Comparison of ENCODE assay signal across 8 cellular contexts in genomic region chr1:84995484-84996334, GRCh38. TPM values are rescaled to one million over a fixed set of nuclear protein-coding genes. Genes with fewer than 3 reads are reported as not detected.
DNase-seq lines count a peak whose midpoint lies in the region; ATAC-seq and TF ChIP-seq lines count a peak whose summit lies in the region.
"Had no signal": no experiment of that assay in that cellular context is flagged by ENCODE, and none has a peak within 500 bp of the region (broad histone marks: within the 10 kb centered on the region; RNA-seq: fewer than 3 reads in every experiment).

No MANE protein-coding gene starts in this region.

- no peaks in the 10 kb centered on the region for H3K36me3 ChIP-seq in GM23248 (ENCODE audit: low read depth)

- H3K9me3 Mint-ChIP-seq in H9, result peaks cover 0 to 2% of the 10 kb centered on the region in 2 experiments; a peak in 1 of 5 replicates

- no peaks in the 10 kb centered on the region for H3K79me1 ChIP-seq in H9 (ENCODE audit: insufficient read depth, low read depth, low read length, poor library complexity, severe bottlenecking)

- H3K4me1 ChIP-seq in H9 (ENCODE audit: insufficient read depth, low read length) (no peaks in the 10 kb centered on the region), GM23248 (ENCODE audit: insufficient read depth) (peaks cover 5% of the 10 kb centered on the region; the same call in 1 of the 2 replicates)

- no peak overlapping the region for H3K56ac ChIP-seq in H9 (ENCODE audit: insufficient read length, low read depth, low read length)

- no peak overlapping the region for H4K5ac ChIP-seq in H9 (ENCODE audit: insufficient read length, low read depth, low read length)

- no peak overlapping the region for H3T11ph ChIP-seq in H9 (ENCODE audit: low read length)

- peaks cover 6% of the 10 kb centered on the region for H3K23me2 ChIP-seq in H9 (ENCODE audit: insufficient read length, low read depth, low read length, poor library complexity, severe bottlenecking)

- H3K27ac ChIP-seq in H9 (ENCODE audit: insufficient read length, low read depth, low read length) (no peak overlapping the region), GM23248 (no peak overlapping the region)

- H2BK5ac ChIP-seq in H9 (ENCODE audit: insufficient read length, low read length), result no peak overlapping the region

- ATAC-seq in GM18868 (IDR thresholded peaks at IDR 0.05; ENCODE audit: unreplicated experiment), result peak; percentile 26

- no CpG with 5 or more reads among the region's 10 CpGs for WGBS in H9 (ENCODE audit: extremely low coverage, insufficient read length, low lambda C conversion rate)
- 90 to 91% methylated on average over 10 of the region's 10 CpGs for WGBS in GM23248 (ENCODE audit: low coverage in 1 of 2, low lambda C conversion rate in 2 of 2, missing lambda C conversion rate in 2 of 2), 2 experiments

- no peaks in the 10 kb centered on the region for H3F3A ChIP-seq in GM23248 (ENCODE audit: insufficient read depth)

- H3K79me2 ChIP-seq in H9 (ENCODE audit: insufficient read depth, low read length) (no peaks in the 10 kb centered on the region), GM23248 (ENCODE audit: insufficient read depth) (no peaks in the 10 kb centered on the region)

- no peaks in the 10 kb centered on the region; a peak in 1 of 7 replicates for H3K36me3 Mint-ChIP-seq in H9 (ENCODE audit: insufficient read depth in 1 of 3, low read depth in 3 of 3)

- H3K23ac ChIP-seq in H9 (ENCODE audit: insufficient read length, low read depth, low read length), result no peak overlapping the region

- in situ Hi-C loops in GM23248 (cut with MboI), result no loop called here

- no peak overlapping the region for H3K4me3 ChIP-seq in GM23248

- H2AFZ ChIP-seq in H9 (ENCODE audit: low read length), result no peak overlapping the region
- H2AFZ ChIP-seq in GM23248, result no peak overlapping the region

- H4K20me1 ChIP-seq in H9 (ENCODE audit: control insufficient read depth, insufficient read depth, insufficient read length) (no peaks in the 10 kb centered on the region), GM23248 (ENCODE audit: insufficient read depth) (no peaks in the 10 kb centered on the region)

- H2BK12ac ChIP-seq in H9 (ENCODE audit: insufficient read length, low read depth, low read length), result no peak overlapping the region

- no peak overlapping the region for H2BK20ac ChIP-seq in H9 (ENCODE audit: low read depth, low read length, poor library complexity, severe bottlenecking)

- H3K9ac ChIP-seq in H9 (ENCODE audit: extremely low read depth, insufficient read length, low read length) (no peak overlapping the region), GM23248 (no peak overlapping the region)

- no peak for TF ChIP-seq CTCF in H9 (conservative IDR thresholded peaks at IDR 0.05)

- peaks cover 76% of the 10 kb centered on the region for H3K27me3 Mint-ChIP-seq in H9 (ENCODE audit: low read depth)

- H3K4me3 Mint-ChIP-seq in H9, result peak overlapping the region in 1 of 2 experiments; percentile 86; a peak in 2 of 5 replicates

- no peak overlapping the region for H2BK15ac ChIP-seq in H9 (ENCODE audit: low read depth, low read length)

- H3K9me3 ChIP-seq in H9 (ENCODE audit: control insufficient read depth, low read depth, low read length) (no peaks in the 10 kb centered on the region), GM23248 (ENCODE audit: low read depth) (no peaks in the 10 kb centered on the region)

- H2BK120ac ChIP-seq in H9 (ENCODE audit: low read depth, low read length, poor library complexity, severe bottlenecking), result no peak overlapping the region

- DNase-seq in H9 (no peak), MV-4-11 (lab: John Stamatoyannopoulos, UW) (peak; percentile 80), medulla oblongata (ENCODE audit: extremely low spot score) (peak; percentile 30), 8988T (no peak), GM23248 (no peak), EL (no peak)

- H4K8ac ChIP-seq in H9 (replicated peaks; ENCODE audit: insufficient read length, low read depth, low read length), result no peak overlapping the region

- peak overlapping the region; percentile 97 for H3K4me2 ChIP-seq in H9 (ENCODE audit: insufficient read depth, insufficient read length, low read length)
- H3K4me2 ChIP-seq in GM23248 (ENCODE audit: unreplicated experiment), result no peak overlapping the region

- no peak overlapping the region for H2AK5ac ChIP-seq in H9 (ENCODE audit: insufficient read length, low read length)

- no peak overlapping the region for H3K4ac ChIP-seq in H9 (ENCODE audit: low read depth, low read length)

- no peak overlapping the region for H3K14ac ChIP-seq in H9 (ENCODE audit: insufficient read depth, low read length)

- no peaks in the 10 kb centered on the region for H3K9me2 ChIP-seq in GM23248 (ENCODE audit: insufficient read depth)

- peaks cover 3 to 13% of the 10 kb centered on the region in 2 experiments for H3K4me1 Mint-ChIP-seq in H9

- no peak overlapping the region for H4K91ac ChIP-seq in H9 (ENCODE audit: insufficient read length, low read depth, low read length)

- no peak overlapping the region for H3K27ac Mint-ChIP-seq in H9

- no peak overlapping the region for H3K18ac ChIP-seq in H9 (ENCODE audit: insufficient read length, low read depth, low read length)

- H3K27me3 ChIP-seq in H9 (ENCODE audit: insufficient read depth, low read length) (peaks cover 22% of the 10 kb centered on the region), GM23248 (replicated peaks; ENCODE audit: insufficient read depth) (peaks cover 20% of the 10 kb centered on the region)

RNA-seq across cellular contexts. Expression of gene MCOLN2, which starts 1.2 kb away (rescaled TPM):
- total RNA-seq in H9 (2021), result 0.70 and 1.3 TPM in 2 replicates
- 1.0 TPM in 1 of 2 replicates, not detected in the other for total RNA-seq in GM23248 (2014; rRNA removed; shearing (Covaris generic))
- 0.25 and 0.31 TPM in 2 replicates for polyA plus RNA-seq in GM23248 (2016; fragmentation: Nextera tagmentation; extraction: Ambion mirVana)
- total RNA-seq: glomerular endothelial cell had no signal

RNA-seq across cellular contexts. Expression of gene MCOLN3, which starts 52.6 kb away (rescaled TPM):
- total RNA-seq in H9 (2021), result 10.6 and 10.8 TPM in 2 replicates
- total RNA-seq in GM23248 (2014; rRNA removed; shearing (Covaris generic)), result 0.51 and 0.54 TPM in 2 replicates
- 0.77 and 1.0 TPM in 2 replicates for polyA plus RNA-seq in GM23248 (2016; fragmentation: Nextera tagmentation; extraction: Ambion mirVana)
- total RNA-seq: glomerular endothelial cell had no signal

Comparison
In these comparisons a context has a peak if more than half of its experiments do, and no peak if none do; other contexts are left out.
1. DNase-seq: peak in MV-4-11 (single experiment) and medulla oblongata (single experiment); none in H9 (single experiment), 8988T (single experiment), GM23248 (single experiment) and EL (single experiment).